ENCODE assay signal across 8 cellular contexts in genomic region chr12:6752181-6752930, GRCh38. TPM values are rescaled to one million over a fixed set of nuclear protein-coding genes. Genes with fewer than 3 reads are reported as not detected.
A peak's percentile ranks its signal among the peaks of the same experiment; 100 is the strongest.
DNase-seq lines count a peak whose midpoint lies in the region; ATAC-seq, FAIRE-seq and TF ChIP-seq lines count a peak whose summit lies in the region.

No MANE protein-coding gene starts in this region.

- DNase-seq in D721Med (ENCODE audit: insufficient read length, low spot score) (no peak), T-cell (peak in 5 of 34 experiments; percentile 10 to 28 (median 20)), endothelial cell (ENCODE audit: low spot score) (peak; percentile 38), type B pancreatic cell (ENCODE audit: extremely low spot score, unreplicated experiment) (no peak)

- no peaks in the 10 kb centered on the region for H3K27me3 ChIP-seq in mucosa of rectum (ENCODE audit: control insufficient read depth in 2 of 2, insufficient read depth in 2 of 2, low read length in 2 of 2)

- H3K27ac Mint-ChIP-seq in T-cell (peak overlapping the region; percentile 83 to 97), endothelial cell (ENCODE audit: unreplicated experiment) (peak overlapping the region; percentile 82), type B pancreatic cell (peak overlapping the region; percentile 100)

- peak overlapping the region; percentile 97 to 98 for H3K9ac ChIP-seq in mucosa of rectum (ENCODE audit: low read depth in 1 of 2, low read length in 2 of 2)

- H3K4me3 Mint-ChIP-seq in T-cell (peak overlapping the region; percentile 88 to 93 (median 91)), endothelial cell (ENCODE audit: unreplicated experiment) (peak overlapping the region; percentile 98), type B pancreatic cell (peak overlapping the region; percentile 99)

- H3K4me1 ChIP-seq in mucosa of rectum (ENCODE audit: control insufficient read depth in 2 of 2, insufficient read depth in 2 of 2, low read length in 2 of 2) = peaks cover 13 to 15% of the 10 kb centered on the region in 2 donors

- H3K27me3 Mint-ChIP-seq in T-cell = no peaks in the 10 kb centered on the region
- H3K27me3 Mint-ChIP-seq in endothelial cell (ENCODE audit: unreplicated experiment) = peaks cover 5% of the 10 kb centered on the region
- no peaks in the 10 kb centered on the region for H3K27me3 Mint-ChIP-seq in type B pancreatic cell

- peak overlapping the region; percentile 98 to 100 for H3K27ac ChIP-seq in mucosa of rectum (ENCODE audit: low read depth in 2 of 2, low read length in 2 of 2)

- H3K4me3 ChIP-seq in mucosa of rectum (ENCODE audit: low read length in 2 of 2) = peak overlapping the region; percentile 92 to 95

- FAIRE-seq in D721Med (lab: Jason Lieb, UNC) = no peak

- POLR2A ChIA-PET in T-cell (lab: Charles Lee) = interaction anchor here (0.5 to 1.9 kb wide), 7 partner anchors 28 to 1169 kb away, joined by 3 to 7 read pairs (median 3); partner anchors contain the start of genes CD4 (in 1 of the 2), CDCA3 (in 1 of the 2) and USP5 (in 1 of the 2)

- peaks cover 14 to 24% (median 17%) of the 10 kb centered on the region in 3 donors for H3K4me1 Mint-ChIP-seq in T-cell
- peaks cover 18% of the 10 kb centered on the region for H3K4me1 Mint-ChIP-seq in endothelial cell (ENCODE audit: unreplicated experiment)
- H3K4me1 Mint-ChIP-seq in type B pancreatic cell (ENCODE audit: unreplicated experiment) = peaks cover 18% of the 10 kb centered on the region

- ATAC-seq in HG03571 (IDR thresholded peaks at IDR 0.05; ENCODE audit: unreplicated experiment) = peak; percentile 2
- peak in 1 of 4 experiments; percentile 2 for ATAC-seq in T-cell (replicated peaks in 1 of 4)
- ATAC-seq in HG02588 (IDR thresholded peaks at IDR 0.05; ENCODE audit: unreplicated experiment) = no peak
- ATAC-seq in GM21447 (IDR thresholded peaks at IDR 0.05; ENCODE audit: unreplicated experiment) = no peak

- peaks cover 38 to 43% of the 10 kb centered on the region in 2 donors for H3K36me3 ChIP-seq in mucosa of rectum (ENCODE audit: control insufficient read depth in 2 of 2, insufficient read depth in 2 of 2, low read length in 2 of 2)

- TF ChIP-seq CTCF in D721Med (IDR thresholded peaks at IDR 0.05; ENCODE audit: insufficient read depth, missing control alignments) = peak; percentile 26
- TF ChIP-seq CTCF in endothelial cell (IDR thresholded peaks at IDR 0.05; ENCODE audit: unreplicated experiment) = peak; percentile 18
- TF ChIP-seq CTCF in type B pancreatic cell (conservative IDR thresholded peaks at IDR 0.05) = peak; percentile 61

- peaks cover 19% of the 10 kb centered on the region for H3K36me3 Mint-ChIP-seq in T-cell
- H3K36me3 Mint-ChIP-seq in endothelial cell (ENCODE audit: low read depth, unreplicated experiment) = peaks cover 27% of the 10 kb centered on the region
- H3K36me3 Mint-ChIP-seq in type B pancreatic cell = peaks cover 26% of the 10 kb centered on the region

- no peaks in the 10 kb centered on the region for H3K9me3 ChIP-seq in mucosa of rectum (ENCODE audit: control insufficient read depth in 2 of 2, low read length in 2 of 2)

- CTCF ChIA-PET in T-cell (lab: Charles Lee) = interaction anchor here (0.6 to 3.7 kb wide), 21 partner anchors 14 to 258 kb away, joined by 3 to 34 read pairs (median 5); partner anchors contain the start of genes COPS7A (in 1 of the 2), PTMS (in 1 of the 2), SPSB2 (in 1 of the 2) and ZNF384 (in 1 of the 2)

- H3K9me3 Mint-ChIP-seq in T-cell (no peaks in the 10 kb centered on the region), endothelial cell (ENCODE audit: unreplicated experiment) (no peaks in the 10 kb centered on the region), type B pancreatic cell (no peaks in the 10 kb centered on the region)

RNA-seq across cellular contexts. Expression of gene MLF2, which starts 0.6 kb away (rescaled TPM):
- total RNA-seq in T-cell (100 to 1,000 TPM in 1 of 5 donors, 10 to 100 TPM in 4; 83.3 to 125 (median 88.4) TPM), endothelial cell (ENCODE audit: unreplicated experiment) (118 TPM), type B pancreatic cell (ENCODE audit: low replicate concordance) (187 and 371 TPM in 2 replicates)

RNA-seq across cellular contexts. Expression of gene PTMS, which starts 13.8 kb away (rescaled TPM):
- total RNA-seq in T-cell = 10 to 100 TPM in 3 of 5 donors, 1 to 10 TPM in 2; 6.5 to 15.9 (median 10.6) TPM
- 864 TPM for total RNA-seq in endothelial cell (ENCODE audit: unreplicated experiment)
- total RNA-seq in type B pancreatic cell (ENCODE audit: low replicate concordance) = 191 and 395 TPM in 2 replicates

RNA-seq across cellular contexts. Expression of gene LAG3, which starts 20.0 kb away (rescaled TPM):
- total RNA-seq in T-cell (10 to 100 TPM in 1 of 5 donors, 1 to 10 TPM in 4; 3.7 to 10.6 (median 7.3) TPM), endothelial cell (ENCODE audit: unreplicated experiment) (7.6 TPM), type B pancreatic cell (ENCODE audit: low replicate concordance) (0.52 and 2.6 TPM in 2 replicates)

RNA-seq across cellular contexts. Expression of gene COPS7A, which starts 28.5 kb away (rescaled TPM):
- total RNA-seq in T-cell (10 to 100 TPM; 18.5 to 33.1 (median 31.8) TPM), endothelial cell (ENCODE audit: unreplicated experiment) (25.1 TPM), type B pancreatic cell (ENCODE audit: low replicate concordance) (35.4 and 94.5 TPM in 2 replicates)

RNA-seq across cellular contexts. Expression of gene CD4, which starts 37.0 kb away (rescaled TPM):
- total RNA-seq in T-cell = 100 to 1,000 TPM; 126 to 205 (median 154) TPM
- total RNA-seq in endothelial cell (ENCODE audit: unreplicated experiment) = 4.7 TPM
- 0.64 and 0.65 TPM in 2 replicates for total RNA-seq in type B pancreatic cell (ENCODE audit: low replicate concordance)

Comparison
In these comparisons a context has a peak if more than half of its experiments do, and no peak if none do; other contexts are left out.
1. RNA of gene PTMS, which starts 13.8 kb away (total RNA-seq): 864 TPM in endothelial cell (single experiment) and 191 to 395 TPM in type B pancreatic cell; 6.5 to 15.9 TPM in T-cell; every median in the first group is over 10 times any median in the second.
2. Peak in every context shown above with its lines, with median percentiles within 50 percentile points of each other: CTCF ChIP-seq, H3K27ac Mint-ChIP-seq and H3K4me3 Mint-ChIP-seq.